ENCODE assay signal across 7 cellular contexts in the genomic region with DNA sequence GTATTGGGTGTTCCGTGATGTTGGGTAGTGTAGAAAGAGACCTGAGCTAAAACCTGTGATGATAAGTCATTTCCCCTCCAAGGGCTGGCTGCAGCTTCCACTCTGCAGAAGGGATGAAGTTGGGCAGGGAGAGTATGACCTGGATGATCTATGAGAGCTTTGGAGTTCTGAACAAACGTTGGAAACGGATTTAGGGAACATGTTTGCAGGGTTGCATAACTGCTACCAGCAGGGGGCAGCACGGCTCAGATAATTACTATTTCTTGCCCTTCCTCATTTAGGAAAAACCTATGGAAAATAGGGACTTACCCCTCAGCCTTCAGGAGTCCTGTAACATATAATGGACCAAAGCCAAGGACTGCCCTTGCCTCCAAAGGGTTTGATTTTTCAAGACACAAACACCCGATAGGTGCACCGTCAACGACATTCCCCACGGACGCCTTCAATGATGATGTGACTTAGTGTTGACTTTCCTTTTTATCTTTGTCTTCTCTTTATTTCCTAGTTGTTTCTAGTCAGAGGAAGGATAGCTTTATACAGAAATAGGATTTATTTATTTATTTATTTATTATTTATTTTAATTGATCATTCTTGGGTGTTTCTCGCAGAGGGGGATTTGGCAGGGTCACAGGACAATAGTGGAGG.
DNase-seq lines count a peak whose midpoint lies in the region; ATAC-seq and TF ChIP-seq lines count a peak whose summit lies in the region.

No MANE protein-coding gene starts in this region.

- peaks cover 0 to 13% (median 0%) of the 10 kb centered on the region in 3 donors for H3K4me1 ChIP-seq in esophagus squamous epithelium

- no peaks in the 10 kb centered on the region for H3K36me3 ChIP-seq in esophagus squamous epithelium

- TF ChIP-seq CTCF in WTC11 (IDR thresholded peaks at IDR 0.05) (peak; percentile 71), esophagus squamous epithelium (IDR thresholded peaks at IDR 0.05) (peak; percentile 66 to 88 (median 82)), nephron (IDR thresholded peaks at IDR 0.05; ENCODE audit: unreplicated experiment in 3 of 3) (peak; percentile 42 to 60 (median 53))

- H3K4me3 ChIP-seq in esophagus squamous epithelium = no peak overlapping the region

- DNase-seq in GM03348 (ENCODE audit: low spot score) = peak; percentile 67
- peak; percentile 46 for DNase-seq in Kasumi-1 (lab: John Stamatoyannopoulos, UW)
- peak; percentile 79 for DNase-seq in WTC11 (ENCODE audit: low spot score)
- no peak for DNase-seq in esophagus squamous epithelium (lab: John Stamatoyannopoulos, UW)

- peaks cover 8% of the 10 kb centered on the region for H3K36me3 Mint-ChIP-seq in WTC11
- H3K36me3 Mint-ChIP-seq in nephron (ENCODE audit: low read depth) = peaks cover 6% of the 10 kb centered on the region

- H3K27ac ChIP-seq in esophagus squamous epithelium = no peak overlapping the region

- peaks cover 20% of the 10 kb centered on the region for H3K4me1 Mint-ChIP-seq in WTC11
- no peaks in the 10 kb centered on the region for H3K4me1 Mint-ChIP-seq in nephron

- no peaks in the 10 kb centered on the region for H3K9me3 ChIP-seq in esophagus squamous epithelium

- CTCF ChIA-PET in WTC11 (lab: Charles Lee) = interaction anchor here (0.6 to 2.1 kb wide), 29 partner anchors 9 to 838 kb away, joined by 3 to 11 read pairs (median 4); no protein-coding TSS in a partner anchor

- TF ChIP-seq POLR2A in esophagus squamous epithelium (IDR thresholded peaks at IDR 0.05) = no peak

- H3K27me3 Mint-ChIP-seq in WTC11 (ENCODE audit: low read depth) (no peaks in the 10 kb centered on the region), nephron (ENCODE audit: low read depth) (peaks cover 5% of the 10 kb centered on the region)

- intact Hi-C loops in esophagus squamous epithelium (cut with DNase I) = no loop called here

- H3K27me3 ChIP-seq in esophagus squamous epithelium = no peaks in the 10 kb centered on the region

- H3K27ac Mint-ChIP-seq in WTC11 (no peak overlapping the region), nephron (no peak overlapping the region)

- H3K4me3 Mint-ChIP-seq in WTC11 = no peak overlapping the region
- no peak overlapping the region for H3K4me3 Mint-ChIP-seq in nephron

- POLR2A ChIA-PET in WTC11 (lab: Charles Lee) = no interaction called here

- 67 to 68% methylated on average over 10 of the region's 10 CpGs for WGBS in esophagus squamous epithelium, 2 donors

- ATAC-seq in WTC11 (peak; percentile 76), HG03108 (IDR thresholded peaks at IDR 0.05; ENCODE audit: unreplicated experiment) (no peak), HG02981 (IDR thresholded peaks at IDR 0.05; ENCODE audit: unreplicated experiment) (no peak)

- H3K9me3 Mint-ChIP-seq in WTC11 (peaks cover 18% of the 10 kb centered on the region), nephron (peaks cover 6% of the 10 kb centered on the region)

TF ChIP-seq in WTC11, 78 proteins besides CTCF, POLR2A, EP300 and RAD21:
- TF ChIP-seq, protein P1, sequence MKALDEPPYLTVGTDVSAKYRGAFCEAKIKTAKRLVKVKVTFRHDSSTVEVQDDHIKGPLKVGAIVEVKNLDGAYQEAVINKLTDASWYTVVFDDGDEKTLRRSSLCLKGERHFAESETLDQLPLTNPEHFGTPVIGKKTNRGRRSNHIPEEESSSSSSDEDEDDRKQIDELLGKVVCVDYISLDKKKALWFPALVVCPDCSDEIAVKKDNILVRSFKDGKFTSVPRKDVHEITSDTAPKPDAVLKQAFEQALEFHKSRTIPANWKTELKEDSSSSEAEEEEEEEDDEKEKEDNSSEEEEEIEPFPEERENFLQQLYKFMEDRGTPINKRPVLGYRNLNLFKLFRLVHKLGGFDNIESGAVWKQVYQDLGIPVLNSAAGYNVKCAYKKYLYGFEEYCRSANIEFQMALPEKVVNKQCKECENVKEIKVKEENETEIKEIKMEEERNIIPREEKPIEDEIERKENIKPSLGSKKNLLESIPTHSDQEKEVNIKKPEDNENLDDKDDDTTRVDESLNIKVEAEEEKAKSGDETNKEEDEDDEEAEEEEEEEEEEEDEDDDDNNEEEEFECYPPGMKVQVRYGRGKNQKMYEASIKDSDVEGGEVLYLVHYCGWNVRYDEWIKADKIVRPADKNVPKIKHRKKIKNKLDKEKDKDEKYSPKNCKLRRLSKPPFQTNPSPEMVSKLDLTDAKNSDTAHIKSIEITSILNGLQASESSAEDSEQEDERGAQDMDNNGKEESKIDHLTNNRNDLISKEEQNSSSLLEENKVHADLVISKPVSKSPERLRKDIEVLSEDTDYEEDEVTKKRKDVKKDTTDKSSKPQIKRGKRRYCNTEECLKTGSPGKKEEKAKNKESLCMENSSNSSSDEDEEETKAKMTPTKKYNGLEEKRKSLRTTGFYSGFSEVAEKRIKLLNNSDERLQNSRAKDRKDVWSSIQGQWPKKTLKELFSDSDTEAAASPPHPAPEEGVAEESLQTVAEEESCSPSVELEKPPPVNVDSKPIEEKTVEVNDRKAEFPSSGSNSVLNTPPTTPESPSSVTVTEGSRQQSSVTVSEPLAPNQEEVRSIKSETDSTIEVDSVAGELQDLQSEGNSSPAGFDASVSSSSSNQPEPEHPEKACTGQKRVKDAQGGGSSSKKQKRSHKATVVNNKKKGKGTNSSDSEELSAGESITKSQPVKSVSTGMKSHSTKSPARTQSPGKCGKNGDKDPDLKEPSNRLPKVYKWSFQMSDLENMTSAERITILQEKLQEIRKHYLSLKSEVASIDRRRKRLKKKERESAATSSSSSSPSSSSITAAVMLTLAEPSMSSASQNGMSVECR (CRISPR knock-in tag; IDR thresholded peaks at IDR 0.05; ENCODE audit: borderline replicate concordance) = no peak
- TF ChIP-seq GRHL2 (CRISPR knock-in tag; IDR thresholded peaks at IDR 0.05; ENCODE audit: insufficient replicate concordance, severe bottlenecking) (no peak), SOX15 (CRISPR knock-in tag; IDR thresholded peaks at IDR 0.05) (no peak), CBFB (CRISPR knock-in tag; IDR thresholded peaks at IDR 0.05; ENCODE audit: low read depth) (no peak), NR2C2 (CRISPR knock-in tag; IDR thresholded peaks at IDR 0.05) (no peak)
- TF ChIP-seq, protein P2, sequence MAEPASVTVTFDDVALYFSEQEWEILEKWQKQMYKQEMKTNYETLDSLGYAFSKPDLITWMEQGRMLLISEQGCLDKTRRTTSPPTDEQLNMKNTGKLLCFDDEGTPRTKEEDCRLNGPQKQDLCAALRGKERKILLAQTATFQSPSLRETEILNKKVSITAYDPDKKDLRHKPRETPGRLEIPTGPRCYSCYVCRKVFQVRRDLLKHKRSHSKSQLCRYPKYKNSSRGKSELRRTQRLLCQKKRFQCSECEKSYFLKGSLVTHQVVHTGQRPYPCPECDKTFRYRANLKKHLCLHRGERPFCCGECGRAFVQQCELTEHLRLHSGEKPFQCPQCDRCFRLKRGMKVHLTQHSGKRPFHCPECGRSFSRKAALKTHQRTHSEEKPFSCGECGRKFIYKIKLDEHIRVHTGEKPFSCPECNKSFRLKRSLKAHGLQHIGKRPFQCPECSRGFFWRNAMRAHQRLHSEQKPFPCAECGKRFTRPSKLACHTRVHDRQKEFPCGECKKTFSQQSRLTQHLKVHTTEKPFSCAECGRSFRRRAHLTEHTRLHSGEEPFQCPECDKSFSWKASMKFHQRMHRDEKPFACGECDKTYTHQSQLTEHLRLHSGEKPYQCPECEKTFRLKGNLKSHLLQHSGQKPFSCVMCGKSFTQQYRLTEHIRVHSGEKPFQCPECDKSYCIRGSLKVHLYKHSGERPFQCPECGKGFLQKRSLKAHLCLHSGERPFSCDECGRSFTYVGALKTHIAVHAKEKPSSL (CRISPR knock-in tag; conservative IDR thresholded peaks at IDR 0.05) = no peak
- TF ChIP-seq, protein P3, sequence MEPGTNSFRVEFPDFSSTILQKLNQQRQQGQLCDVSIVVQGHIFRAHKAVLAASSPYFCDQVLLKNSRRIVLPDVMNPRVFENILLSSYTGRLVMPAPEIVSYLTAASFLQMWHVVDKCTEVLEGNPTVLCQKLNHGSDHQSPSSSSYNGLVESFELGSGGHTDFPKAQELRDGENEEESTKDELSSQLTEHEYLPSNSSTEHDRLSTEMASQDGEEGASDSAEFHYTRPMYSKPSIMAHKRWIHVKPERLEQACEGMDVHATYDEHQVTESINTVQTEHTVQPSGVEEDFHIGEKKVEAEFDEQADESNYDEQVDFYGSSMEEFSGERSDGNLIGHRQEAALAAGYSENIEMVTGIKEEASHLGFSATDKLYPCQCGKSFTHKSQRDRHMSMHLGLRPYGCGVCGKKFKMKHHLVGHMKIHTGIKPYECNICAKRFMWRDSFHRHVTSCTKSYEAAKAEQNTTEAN (CRISPR knock-in tag; IDR thresholded peaks at IDR 0.05) = no peak
- TF ChIP-seq, protein P4, sequence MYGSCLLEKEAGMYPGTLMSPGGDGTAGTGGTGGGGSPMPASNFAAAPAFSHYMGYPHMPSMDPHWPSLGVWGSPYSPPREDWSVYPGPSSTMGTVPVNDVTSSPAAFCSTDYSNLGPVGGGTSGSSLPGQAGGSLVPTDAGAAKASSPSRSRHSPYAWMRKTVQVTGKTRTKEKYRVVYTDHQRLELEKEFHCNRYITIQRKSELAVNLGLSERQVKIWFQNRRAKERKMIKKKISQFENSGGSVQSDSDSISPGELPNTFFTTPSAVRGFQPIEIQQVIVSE (CRISPR knock-in tag; IDR thresholded peaks at IDR 0.05; ENCODE audit: borderline replicate concordance) = no peak
